Comparison of ENCODE assay signal across 8 cellular contexts in the genomic region with DNA sequence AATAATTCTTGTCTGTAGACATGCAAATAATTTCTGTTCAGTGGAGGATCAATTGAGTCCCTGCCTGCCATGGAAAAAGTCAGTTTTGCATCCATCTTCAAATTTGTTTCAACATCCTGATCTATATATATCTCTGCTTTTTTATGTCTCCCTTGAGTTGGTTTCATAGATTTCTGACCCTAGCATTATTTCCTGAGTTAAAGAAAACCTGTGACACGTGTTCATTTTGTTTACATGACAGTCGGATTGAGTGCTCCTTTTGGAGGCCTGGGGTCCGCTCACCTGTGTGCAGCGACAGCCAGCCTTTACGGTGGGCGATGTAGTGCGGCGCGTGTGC. TPM values are rescaled to one million over a fixed set of nuclear protein-coding genes. Genes with fewer than 3 reads are reported as not detected.
A peak's percentile ranks its signal among the peaks of the same experiment; 100 is the strongest.
DNase-seq lines count a peak whose midpoint lies in the region; ATAC-seq and TF ChIP-seq lines count a peak whose summit lies in the region.

No MANE protein-coding gene starts in this region.

- H3K36me3 Mint-ChIP-seq in activated B cell treated with CpG ODN at 0.5 μM for 24 hours (ENCODE audit: low read depth) = peaks cover 35% of the 10 kb centered on the region
- H3K36me3 Mint-ChIP-seq in stimulated activated memory B cell treated with anti-CD40 and anti-IgM and Interleukin-4, amounts not matched to agents 10 μg/mL and 1 μg/mL and 100 μg/mL, for 72 hours = peaks cover 26% of the 10 kb centered on the region

- POLR2A ChIA-PET in activated B cell treated with CpG ODN at 0.5 μM for 24 hours (lab: Charles Lee) = interaction anchor here (0.9 to 2.0 kb wide), 5 partner anchors 58 to 1987 kb away, joined by 3 to 16 read pairs (median 5); partner anchors contain the start of genes MRPL32, PSMA2, STK17A and UBE2D4

- H3K4me1 Mint-ChIP-seq in activated B cell treated with CpG ODN at 0.5 μM for 24 hours = peaks cover 21% of the 10 kb centered on the region
- peaks cover 23% of the 10 kb centered on the region for H3K4me1 Mint-ChIP-seq in stimulated activated memory B cell treated with anti-CD40 and anti-IgM and Interleukin-4, amounts not matched to agents 10 μg/mL and 1 μg/mL and 100 μg/mL, for 72 hours

- H3K9me3 ChIP-seq in cardiac muscle cell (ENCODE audit: low read depth) (no peaks in the 10 kb centered on the region), iPS DF 6.9 (ENCODE audit: control insufficient read depth, insufficient read depth, low read length) (no peaks in the 10 kb centered on the region)

- H3K27me3 Mint-ChIP-seq in activated B cell treated with CpG ODN at 0.5 μM for 24 hours = no peaks in the 10 kb centered on the region
- H3K27me3 Mint-ChIP-seq in stimulated activated memory B cell treated with anti-CD40 and anti-IgM and Interleukin-4, amounts not matched to agents 10 μg/mL and 1 μg/mL and 100 μg/mL, for 72 hours = no peaks in the 10 kb centered on the region

- H3K36me3 ChIP-seq in cardiac muscle cell (peaks cover 5% of the 10 kb centered on the region), iPS DF 6.9 (ENCODE audit: control insufficient read depth, insufficient read depth, low read length) (peaks cover 3% of the 10 kb centered on the region; the same call in 1 of the 2 replicates)

- peak overlapping the region; percentile 89 for H3K27ac Mint-ChIP-seq in activated B cell treated with CpG ODN at 0.5 μM for 24 hours
- H3K27ac Mint-ChIP-seq in stimulated activated memory B cell treated with anti-CD40 and anti-IgM and Interleukin-4, amounts not matched to agents 10 μg/mL and 1 μg/mL and 100 μg/mL, for 72 hours = peak overlapping the region; percentile 74

- CTCF ChIA-PET in activated B cell treated with CpG ODN at 0.5 μM for 24 hours (lab: Charles Lee) = no interaction called here

- DNase-seq in cardiac muscle cell (ENCODE audit: low read depth in 1 of 2, low spot score in 1 of 2) = no peak
- no peak for DNase-seq in cardiac septum (ENCODE audit: low spot score)
- no peak for DNase-seq in activated B cell treated with CpG ODN at 0.5 μM for 24 hours
- no peak for DNase-seq in iPS DF 6.9 (ENCODE audit: low read depth, low spot score)
- DNase-seq in NCI-H1048 (lab: John Stamatoyannopoulos, UW) = no peak
- DNase-seq in activated CD8-positive, alpha-beta memory T cell treated with anti-CD3 and anti-CD28 coated beads for 24 hours = no peak
- no peak for DNase-seq in Kasumi-1 (lab: John Stamatoyannopoulos, UW)

- no peak overlapping the region for H3K27ac ChIP-seq in cardiac muscle cell
- H3K27ac ChIP-seq in iPS DF 6.9 (ENCODE audit: low read length) = no peak overlapping the region

- peaks cover 26% of the 10 kb centered on the region for H3K4me1 ChIP-seq in cardiac muscle cell (ENCODE audit: low read depth)
- H3K4me1 ChIP-seq in iPS DF 6.9 (ENCODE audit: control insufficient read depth, insufficient read depth, low read length) = peaks cover 5% of the 10 kb centered on the region; the same call in 1 of the 2 replicates

- no peaks in the 10 kb centered on the region for H3K9me3 Mint-ChIP-seq in activated B cell treated with CpG ODN at 0.5 μM for 24 hours
- H3K9me3 Mint-ChIP-seq in stimulated activated memory B cell treated with anti-CD40 and anti-IgM and Interleukin-4, amounts not matched to agents 10 μg/mL and 1 μg/mL and 100 μg/mL, for 72 hours = no peaks in the 10 kb centered on the region

- TF ChIP-seq CTCF in cardiac muscle cell (IDR thresholded peaks at IDR 0.05; ENCODE audit: low read depth, low read length) (no peak), activated B cell treated with CpG ODN at 0.5 μM for 24 hours (IDR thresholded peaks at IDR 0.05) (no peak)

- intact Hi-C loops in cardiac septum (cut with DNase I) (no loop called here), activated B cell treated with CpG ODN at 0.5 μM for 24 hours (cut with micrococcal nuclease) (loop anchor here (1.0 to 10.0 kb wide), 6 partner anchors 30 to 1986 kb away; partner anchors contain the start of genes STK17A, UBE2D4 and URGCP)

- H3K4me3 Mint-ChIP-seq in activated B cell treated with CpG ODN at 0.5 μM for 24 hours = peak overlapping the region; percentile 93
- peak overlapping the region; percentile 86 for H3K4me3 Mint-ChIP-seq in stimulated activated memory B cell treated with anti-CD40 and anti-IgM and Interleukin-4, amounts not matched to agents 10 μg/mL and 1 μg/mL and 100 μg/mL, for 72 hours

- H3K4me3 ChIP-seq in cardiac muscle cell = peak overlapping the region; percentile 89
- H3K4me3 ChIP-seq in iPS DF 6.9 (ENCODE audit: low read length) = peak overlapping the region; percentile 79; the same call in 1 of the 2 replicates

- no CpG with 5 or more reads among the region's 9 CpGs for WGBS in iPS DF 6.9 (ENCODE audit: insufficient coverage, insufficient read length)

- no peaks in the 10 kb centered on the region for H3K27me3 ChIP-seq in cardiac muscle cell
- no peaks in the 10 kb centered on the region for H3K27me3 ChIP-seq in iPS DF 6.9 (ENCODE audit: control insufficient read depth, insufficient read depth, low read length)

- ATAC-seq in activated B cell treated with CpG ODN at 0.5 μM for 24 hours (ENCODE audit: low read depth) = no peak
- ATAC-seq in stimulated activated memory B cell treated with anti-CD40 and anti-IgM and Interleukin-4, amounts not matched to agents 10 μg/mL and 1 μg/mL and 100 μg/mL, for 72 hours = peak; percentile 1

RNA-seq across cellular contexts. Expression of gene MRPS24, which starts 0.7 kb away (rescaled TPM):
- total RNA-seq in cardiac muscle cell (160 and 172 TPM in 2 replicates), cardiac septum (101 TPM), activated B cell treated with CpG ODN at 0.5 μM for 24 hours (73.1 and 78.1 TPM in 2 replicates)
- 183 and 198 TPM in 2 replicates for polyA plus RNA-seq in cardiac muscle cell

RNA-seq across cellular contexts. Expression of gene URGCP, which starts 37.7 kb away (rescaled TPM):
- total RNA-seq in cardiac muscle cell = 30.9 and 40.2 TPM in 2 replicates
- 28.3 and 42.7 TPM in 2 replicates for polyA plus RNA-seq in cardiac muscle cell
- 40.0 TPM for total RNA-seq in cardiac septum
- total RNA-seq in activated B cell treated with CpG ODN at 0.5 μM for 24 hours = 21.6 and 23.3 TPM in 2 replicates

RNA-seq across cellular contexts. Expression of gene UBE2D4, which starts 57.6 kb away (rescaled TPM):
- total RNA-seq in cardiac muscle cell (12.7 and 27.3 TPM in 2 replicates), cardiac septum (34.9 TPM), activated B cell treated with CpG ODN at 0.5 μM for 24 hours (18.9 and 19.6 TPM in 2 replicates)
- 16.6 and 22.5 TPM in 2 replicates for polyA plus RNA-seq in cardiac muscle cell
